In the genomic region with DNA sequence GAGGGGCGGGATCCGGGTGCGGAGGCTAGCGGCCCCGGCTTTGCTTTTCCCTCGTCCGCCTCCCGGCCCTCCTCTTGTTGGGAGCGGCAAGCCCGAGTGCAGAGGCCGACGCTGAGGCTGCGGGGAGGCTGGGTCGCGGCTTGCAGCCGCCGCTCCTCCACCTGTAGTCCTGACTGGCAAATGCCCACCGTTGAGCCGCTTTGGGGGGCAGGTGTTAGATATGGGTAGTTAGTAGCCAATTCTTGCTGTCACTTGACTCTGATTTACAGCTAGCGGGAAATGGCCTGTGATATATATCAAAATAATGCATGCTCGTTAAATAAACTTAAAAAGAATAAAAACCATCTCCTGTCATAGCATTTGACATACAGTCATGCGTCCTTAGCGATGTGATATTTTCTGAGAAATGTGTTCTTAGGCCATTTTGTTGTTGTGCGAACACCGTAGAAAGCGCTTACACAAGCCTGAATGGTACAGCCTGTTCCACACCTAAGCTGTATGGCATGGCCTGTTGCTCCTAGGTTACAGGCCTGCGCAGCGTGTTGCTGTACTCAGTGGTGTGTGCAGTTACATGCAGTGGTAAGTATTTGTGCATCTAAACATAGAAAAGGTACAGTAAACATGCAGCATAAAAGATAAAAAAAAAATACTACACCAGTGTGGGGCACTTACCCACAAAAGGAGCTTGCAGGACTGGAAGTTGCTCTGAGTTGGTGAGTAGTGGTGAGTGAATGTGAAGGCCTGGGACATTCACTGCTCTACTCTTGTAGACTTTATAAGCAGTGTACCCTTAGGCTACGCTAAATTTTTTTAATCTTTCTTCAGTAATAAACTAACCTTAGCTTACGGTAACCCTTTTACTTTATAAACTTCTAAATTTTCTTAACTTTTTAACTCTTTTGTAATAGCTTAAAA, we compare ENCODE assay signal across 1 cellular context.
TF ChIP-seq lines count a peak whose summit lies in the region.

No MANE protein-coding gene starts in this region.

TF ChIP-seq in K562, 482 proteins besides CTCF, POLR2A, EP300 and RAD21 (continued from another document and continues in another):
- TF ChIP-seq, protein P1, sequence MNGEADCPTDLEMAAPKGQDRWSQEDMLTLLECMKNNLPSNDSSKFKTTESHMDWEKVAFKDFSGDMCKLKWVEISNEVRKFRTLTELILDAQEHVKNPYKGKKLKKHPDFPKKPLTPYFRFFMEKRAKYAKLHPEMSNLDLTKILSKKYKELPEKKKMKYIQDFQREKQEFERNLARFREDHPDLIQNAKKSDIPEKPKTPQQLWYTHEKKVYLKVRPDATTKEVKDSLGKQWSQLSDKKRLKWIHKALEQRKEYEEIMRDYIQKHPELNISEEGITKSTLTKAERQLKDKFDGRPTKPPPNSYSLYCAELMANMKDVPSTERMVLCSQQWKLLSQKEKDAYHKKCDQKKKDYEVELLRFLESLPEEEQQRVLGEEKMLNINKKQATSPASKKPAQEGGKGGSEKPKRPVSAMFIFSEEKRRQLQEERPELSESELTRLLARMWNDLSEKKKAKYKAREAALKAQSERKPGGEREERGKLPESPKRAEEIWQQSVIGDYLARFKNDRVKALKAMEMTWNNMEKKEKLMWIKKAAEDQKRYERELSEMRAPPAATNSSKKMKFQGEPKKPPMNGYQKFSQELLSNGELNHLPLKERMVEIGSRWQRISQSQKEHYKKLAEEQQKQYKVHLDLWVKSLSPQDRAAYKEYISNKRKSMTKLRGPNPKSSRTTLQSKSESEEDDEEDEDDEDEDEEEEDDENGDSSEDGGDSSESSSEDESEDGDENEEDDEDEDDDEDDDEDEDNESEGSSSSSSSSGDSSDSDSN (IDR thresholded peaks at IDR 0.05; ENCODE audit: borderline replicate concordance in 1 of 2, low read depth in 2 of 2, low read length in 2 of 2) = peak; percentile 84 to 95; a peak in 1 of 4 replicates
- no peak for TF ChIP-seq EGR1 (conservative IDR thresholded peaks at IDR 0.05)
- TF ChIP-seq MTA3 (IDR thresholded peaks at IDR 0.05; ENCODE audit: borderline replicate concordance) = no peak
- TF ChIP-seq KDM1A (IDR thresholded peaks at IDR 0.05) = no peak
- TF ChIP-seq, protein P2, sequence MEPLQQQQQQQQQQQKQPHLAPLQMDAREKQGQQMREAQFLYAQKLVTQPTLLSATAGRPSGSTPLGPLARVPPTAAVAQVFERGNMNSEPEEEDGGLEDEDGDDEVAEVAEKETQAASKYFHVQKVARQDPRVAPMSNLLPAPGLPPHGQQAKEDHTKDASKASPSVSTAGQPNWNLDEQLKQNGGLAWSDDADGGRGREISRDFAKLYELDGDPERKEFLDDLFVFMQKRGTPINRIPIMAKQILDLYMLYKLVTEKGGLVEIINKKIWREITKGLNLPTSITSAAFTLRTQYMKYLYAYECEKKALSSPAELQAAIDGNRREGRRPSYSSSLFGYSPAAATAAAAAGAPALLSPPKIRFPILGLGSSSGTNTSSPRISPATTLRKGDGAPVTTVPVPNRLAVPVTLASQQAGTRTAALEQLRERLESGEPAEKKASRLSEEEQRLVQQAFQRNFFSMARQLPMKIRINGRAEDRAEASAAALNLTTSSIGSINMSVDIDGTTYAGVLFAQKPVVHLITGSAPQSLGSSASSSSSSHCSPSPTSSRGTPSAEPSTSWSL (CRISPR knock-in tag; IDR thresholded peaks at IDR 0.05; ENCODE audit: borderline replicate concordance) = no peak
- TF ChIP-seq RFX1 (IDR thresholded peaks at IDR 0.05) = no peak
- TF ChIP-seq MEIS2 (IDR thresholded peaks at IDR 0.05; ENCODE audit: partially characterized antibody) = peak; percentile 87
- no peak for TF ChIP-seq GTF2F1 (IDR thresholded peaks at IDR 0.05; ENCODE audit: low read depth, low read length)
- no peak for TF ChIP-seq STAG1 (CRISPR knock-in tag; IDR thresholded peaks at IDR 0.05; ENCODE audit: borderline replicate concordance)
- TF ChIP-seq, protein P3, sequence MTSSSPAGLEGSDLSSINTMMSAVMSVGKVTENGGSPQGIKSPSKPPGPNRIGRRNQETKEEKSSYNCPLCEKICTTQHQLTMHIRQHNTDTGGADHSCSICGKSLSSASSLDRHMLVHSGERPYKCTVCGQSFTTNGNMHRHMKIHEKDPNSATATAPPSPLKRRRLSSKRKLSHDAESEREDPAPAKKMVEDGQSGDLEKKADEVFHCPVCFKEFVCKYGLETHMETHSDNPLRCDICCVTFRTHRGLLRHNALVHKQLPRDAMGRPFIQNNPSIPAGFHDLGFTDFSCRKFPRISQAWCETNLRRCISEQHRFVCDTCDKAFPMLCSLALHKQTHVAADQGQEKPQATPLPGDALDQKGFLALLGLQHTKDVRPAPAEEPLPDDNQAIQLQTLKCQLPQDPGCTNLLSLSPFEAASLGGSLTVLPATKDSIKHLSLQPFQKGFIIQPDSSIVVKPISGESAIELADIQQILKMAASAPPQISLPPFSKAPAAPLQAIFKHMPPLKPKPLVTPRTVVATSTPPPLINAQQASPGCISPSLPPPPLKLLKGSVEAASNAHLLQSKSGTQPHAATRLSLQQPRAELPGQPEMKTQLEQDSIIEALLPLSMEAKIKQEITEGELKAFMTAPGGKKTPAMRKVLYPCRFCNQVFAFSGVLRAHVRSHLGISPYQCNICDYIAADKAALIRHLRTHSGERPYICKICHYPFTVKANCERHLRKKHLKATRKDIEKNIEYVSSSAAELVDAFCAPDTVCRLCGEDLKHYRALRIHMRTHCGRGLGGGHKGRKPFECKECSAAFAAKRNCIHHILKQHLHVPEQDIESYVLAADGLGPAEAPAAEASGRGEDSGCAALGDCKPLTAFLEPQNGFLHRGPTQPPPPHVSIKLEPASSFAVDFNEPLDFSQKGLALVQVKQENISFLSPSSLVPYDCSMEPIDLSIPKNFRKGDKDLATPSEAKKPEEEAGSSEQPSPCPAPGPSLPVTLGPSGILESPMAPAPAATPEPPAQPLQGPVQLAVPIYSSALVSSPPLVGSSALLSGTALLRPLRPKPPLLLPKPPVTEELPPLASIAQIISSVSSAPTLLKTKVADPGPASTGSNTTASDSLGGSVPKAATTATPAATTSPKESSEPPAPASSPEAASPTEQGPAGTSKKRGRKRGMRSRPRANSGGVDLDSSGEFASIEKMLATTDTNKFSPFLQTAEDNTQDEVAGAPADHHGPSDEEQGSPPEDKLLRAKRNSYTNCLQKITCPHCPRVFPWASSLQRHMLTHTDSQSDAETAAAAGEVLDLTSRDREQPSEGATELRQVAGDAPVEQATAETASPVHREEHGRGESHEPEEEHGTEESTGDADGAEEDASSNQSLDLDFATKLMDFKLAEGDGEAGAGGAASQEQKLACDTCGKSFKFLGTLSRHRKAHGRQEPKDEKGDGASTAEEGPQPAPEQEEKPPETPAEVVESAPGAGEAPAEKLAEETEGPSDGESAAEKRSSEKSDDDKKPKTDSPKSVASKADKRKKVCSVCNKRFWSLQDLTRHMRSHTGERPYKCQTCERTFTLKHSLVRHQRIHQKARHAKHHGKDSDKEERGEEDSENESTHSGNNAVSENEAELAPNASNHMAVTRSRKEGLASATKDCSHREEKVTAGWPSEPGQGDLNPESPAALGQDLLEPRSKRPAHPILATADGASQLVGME (CRISPR knock-in tag; IDR thresholded peaks at IDR 0.05) = no peak
- TF ChIP-seq, protein P4, sequence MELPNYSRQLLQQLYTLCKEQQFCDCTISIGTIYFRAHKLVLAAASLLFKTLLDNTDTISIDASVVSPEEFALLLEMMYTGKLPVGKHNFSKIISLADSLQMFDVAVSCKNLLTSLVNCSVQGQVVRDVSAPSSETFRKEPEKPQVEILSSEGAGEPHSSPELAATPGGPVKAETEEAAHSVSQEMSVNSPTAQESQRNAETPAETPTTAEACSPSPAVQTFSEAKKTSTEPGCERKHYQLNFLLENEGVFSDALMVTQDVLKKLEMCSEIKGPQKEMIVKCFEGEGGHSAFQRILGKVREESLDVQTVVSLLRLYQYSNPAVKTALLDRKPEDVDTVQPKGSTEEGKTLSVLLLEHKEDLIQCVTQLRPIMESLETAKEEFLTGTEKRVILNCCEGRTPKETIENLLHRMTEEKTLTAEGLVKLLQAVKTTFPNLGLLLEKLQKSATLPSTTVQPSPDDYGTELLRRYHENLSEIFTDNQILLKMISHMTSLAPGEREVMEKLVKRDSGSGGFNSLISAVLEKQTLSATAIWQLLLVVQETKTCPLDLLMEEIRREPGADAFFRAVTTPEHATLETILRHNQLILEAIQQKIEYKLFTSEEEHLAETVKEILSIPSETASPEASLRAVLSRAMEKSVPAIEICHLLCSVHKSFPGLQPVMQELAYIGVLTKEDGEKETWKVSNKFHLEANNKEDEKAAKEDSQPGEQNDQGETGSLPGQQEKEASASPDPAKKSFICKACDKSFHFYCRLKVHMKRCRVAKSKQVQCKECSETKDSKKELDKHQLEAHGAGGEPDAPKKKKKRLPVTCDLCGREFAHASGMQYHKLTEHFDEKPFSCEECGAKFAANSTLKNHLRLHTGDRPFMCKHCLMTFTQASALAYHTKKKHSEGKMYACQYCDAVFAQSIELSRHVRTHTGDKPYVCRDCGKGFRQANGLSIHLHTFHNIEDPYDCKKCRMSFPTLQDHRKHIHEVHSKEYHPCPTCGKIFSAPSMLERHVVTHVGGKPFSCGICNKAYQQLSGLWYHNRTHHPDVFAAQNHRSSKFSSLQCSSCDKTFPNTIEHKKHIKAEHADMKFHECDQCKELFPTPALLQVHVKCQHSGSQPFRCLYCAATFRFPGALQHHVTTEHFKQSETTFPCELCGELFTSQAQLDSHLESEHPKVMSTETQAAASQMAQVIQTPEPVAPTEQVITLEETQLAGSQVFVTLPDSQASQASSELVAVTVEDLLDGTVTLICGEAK (IDR thresholded peaks at IDR 0.05) = no peak
- TF ChIP-seq, protein P4 (CRISPR knock-in tag; IDR thresholded peaks at IDR 0.05) = no peak; the same call in 1 of the 2 replicates
- TF ChIP-seq RBM25 (IDR thresholded peaks at IDR 0.05; ENCODE audit: low read depth, low read length, severe bottlenecking) = no peak
- TF ChIP-seq HNRNPUL1 (IDR thresholded peaks at IDR 0.05; ENCODE audit: low read length) = 0 out of 2 replicates have a peak, but pooled peaks have one; percentile 33
- TF ChIP-seq, protein P5, sequence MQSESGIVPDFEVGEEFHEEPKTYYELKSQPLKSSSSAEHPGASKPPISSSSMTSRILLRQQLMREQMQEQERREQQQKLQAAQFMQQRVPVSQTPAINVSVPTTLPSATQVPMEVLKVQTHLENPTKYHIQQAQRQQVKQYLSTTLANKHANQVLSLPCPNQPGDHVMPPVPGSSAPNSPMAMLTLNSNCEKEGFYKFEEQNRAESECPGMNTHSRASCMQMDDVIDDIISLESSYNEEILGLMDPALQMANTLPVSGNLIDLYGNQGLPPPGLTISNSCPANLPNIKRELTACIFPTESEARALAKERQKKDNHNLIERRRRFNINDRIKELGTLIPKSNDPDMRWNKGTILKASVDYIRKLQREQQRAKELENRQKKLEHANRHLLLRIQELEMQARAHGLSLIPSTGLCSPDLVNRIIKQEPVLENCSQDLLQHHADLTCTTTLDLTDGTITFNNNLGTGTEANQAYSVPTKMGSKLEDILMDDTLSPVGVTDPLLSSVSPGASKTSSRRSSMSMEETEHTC (IDR thresholded peaks at IDR 0.05) = no peak
- no peak for TF ChIP-seq ZNF77 (CRISPR knock-in tag; IDR thresholded peaks at IDR 0.05)
- TF ChIP-seq, protein P6, sequence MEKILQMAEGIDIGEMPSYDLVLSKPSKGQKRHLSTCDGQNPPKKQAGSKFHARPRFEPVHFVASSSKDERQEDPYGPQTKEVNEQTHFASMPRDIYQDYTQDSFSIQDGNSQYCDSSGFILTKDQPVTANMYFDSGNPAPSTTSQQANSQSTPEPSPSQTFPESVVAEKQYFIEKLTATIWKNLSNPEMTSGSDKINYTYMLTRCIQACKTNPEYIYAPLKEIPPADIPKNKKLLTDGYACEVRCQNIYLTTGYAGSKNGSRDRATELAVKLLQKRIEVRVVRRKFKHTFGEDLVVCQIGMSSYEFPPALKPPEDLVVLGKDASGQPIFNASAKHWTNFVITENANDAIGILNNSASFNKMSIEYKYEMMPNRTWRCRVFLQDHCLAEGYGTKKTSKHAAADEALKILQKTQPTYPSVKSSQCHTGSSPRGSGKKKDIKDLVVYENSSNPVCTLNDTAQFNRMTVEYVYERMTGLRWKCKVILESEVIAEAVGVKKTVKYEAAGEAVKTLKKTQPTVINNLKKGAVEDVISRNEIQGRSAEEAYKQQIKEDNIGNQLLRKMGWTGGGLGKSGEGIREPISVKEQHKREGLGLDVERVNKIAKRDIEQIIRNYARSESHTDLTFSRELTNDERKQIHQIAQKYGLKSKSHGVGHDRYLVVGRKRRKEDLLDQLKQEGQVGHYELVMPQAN (IDR thresholded peaks at IDR 0.05; ENCODE audit: borderline replicate concordance) = peak; percentile 42; the same call in 1 of the 2 replicates
- no peak for TF ChIP-seq SETDB1 (IDR thresholded peaks at IDR 0.05; ENCODE audit: low read length)
- no peak for TF ChIP-seq RBBP5 (IDR thresholded peaks at IDR 0.05; ENCODE audit: borderline replicate concordance, insufficient read depth, low read length, poor library complexity, severe bottlenecking)
- no peak for TF ChIP-seq TBP (optimal IDR thresholded peaks at IDR 0.05; ENCODE audit: low read depth, low read length)
- TF ChIP-seq FOXA3 (CRISPR knock-in tag; conservative IDR thresholded peaks at IDR 0.05 in 1 of 2, IDR thresholded peaks at IDR 0.05 in 1 of 2) = 0 out of 4 replicates have a peak, but pooled peaks of 1 of the 2 experiments have one; percentile 73
- TF ChIP-seq, protein P7, sequence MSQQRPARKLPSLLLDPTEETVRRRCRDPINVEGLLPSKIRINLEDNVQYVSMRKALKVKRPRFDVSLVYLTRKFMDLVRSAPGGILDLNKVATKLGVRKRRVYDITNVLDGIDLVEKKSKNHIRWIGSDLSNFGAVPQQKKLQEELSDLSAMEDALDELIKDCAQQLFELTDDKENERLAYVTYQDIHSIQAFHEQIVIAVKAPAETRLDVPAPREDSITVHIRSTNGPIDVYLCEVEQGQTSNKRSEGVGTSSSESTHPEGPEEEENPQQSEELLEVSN (IDR thresholded peaks at IDR 0.05; ENCODE audit: borderline replicate concordance in 1 of 2, extremely low read depth in 1 of 2, insufficient read depth in 1 of 2, insufficient read length in 1 of 2, low read depth in 1 of 2, low read length in 1 of 2, poor library complexity in 1 of 2, severe bottlenecking in 1 of 2) = peak in 1 of 2 experiments; percentile 18
- TF ChIP-seq SMAD1 (IDR thresholded peaks at IDR 0.05; ENCODE audit: low read depth, low read length, partially characterized antibody) = no peak
